ENCODE assay signal across 25 cellular contexts in genomic region chr1:28862571-28863403, GRCh38. TPM values are rescaled to one million over a fixed set of nuclear protein-coding genes. Genes with fewer than 3 reads are reported as not detected.
DNase-seq lines count a peak whose midpoint lies in the region; ATAC-seq, FAIRE-seq and TF ChIP-seq lines count a peak whose summit lies in the region.
"Had no signal": no experiment of that assay in that cellular context is flagged by ENCODE, and none has a peak within 500 bp of the region (broad histone marks: within the 10 kb centered on the region; RNA-seq: fewer than 3 reads in every experiment).

No MANE protein-coding gene starts in this region.

- no peak overlapping the region for H4K91ac ChIP-seq in H1 (replicated peaks; ENCODE audit: insufficient read length, low read length)

- no peak overlapping the region for H3K23ac ChIP-seq in H1 (ENCODE audit: insufficient read length)

- H3K14ac ChIP-seq in H1 (ENCODE audit: insufficient read length): no peak overlapping the region

- H2BK5ac ChIP-seq in H1 (ENCODE audit: low read depth, low read length): no peak overlapping the region

- no peak overlapping the region; the same call in 1 of the 2 replicates for H3K18ac ChIP-seq in H1 (ENCODE audit: extremely low read depth, low read length)

- no peaks in the 10 kb centered on the region for H3K23me2 ChIP-seq in H1 (ENCODE audit: low read depth, low read length)

- H2BK20ac ChIP-seq in H1 (ENCODE audit: low read length): no peak overlapping the region

- H4K8ac ChIP-seq in H1 (ENCODE audit: extremely low read depth, insufficient read depth, low read length): no peak overlapping the region

- FAIRE-seq in H1 (lab: Jason Lieb, UNC): no peak
- FAIRE-seq: A549, D721Med, GM12891, GM18507 had no signal

- peaks cover 30% of the 10 kb centered on the region for H3K27me3 Mint-ChIP-seq in HFFc6 (ENCODE audit: insufficient read depth)
- H3K27me3 Mint-ChIP-seq: CD4-positive, alpha-beta T cell had no signal

- no peaks in the 10 kb centered on the region for H3K9me3 Mint-ChIP-seq in HFFc6
- H3K9me3 Mint-ChIP-seq: CD4-positive, alpha-beta T cell; CD8-positive, alpha-beta memory T cell had no signal

- H3K4ac ChIP-seq in H1 (replicated peaks; ENCODE audit: insufficient read length, low read depth, low read length): no peak overlapping the region

- H2AK5ac ChIP-seq in H1 (ENCODE audit: low read depth, low read length): no peak overlapping the region; the same call in 1 of the 2 replicates

- TF ChIP-seq RAD21 in H1 (IDR thresholded peaks at IDR 0.05 in 1 of 2, conservative IDR thresholded peaks at IDR 0.05 in 1 of 2; ENCODE audit: low read depth in 2 of 2, low read length in 2 of 2): no peak

- no peak overlapping the region for H4K5ac ChIP-seq in H1 (ENCODE audit: insufficient read length, low read depth, low read length)

- H3K27me3 ChIP-seq in H7 (ENCODE audit: control insufficient read depth, insufficient read depth, low read length) (no peaks in the 10 kb centered on the region), H1 (replicated peaks in 1 of 4; ENCODE audit: control insufficient read depth in 3 of 4, extremely low read depth in 1 of 4, insufficient read depth in 3 of 4, low read length in 3 of 4) (no peaks in the 10 kb centered on the region), osteoblast (ENCODE audit: insufficient read depth, low read length) (peaks cover 10% of the 10 kb centered on the region)
- H3K27me3 ChIP-seq: BE2C; BLaER1 treated with 17β-estradiol and CSF1 and Interleukin-3, amounts not matched to agents 10 nM and 100 nM had no signal

- no peak for TF ChIP-seq EP300 in H1 (IDR thresholded peaks at IDR 0.05; ENCODE audit: borderline replicate concordance in 1 of 2, low read depth in 2 of 2, low read length in 2 of 2)

- no peak overlapping the region for H3K9ac ChIP-seq in H1 (replicated peaks in 1 of 4; ENCODE audit: extremely low read depth in 1 of 4, low read depth in 3 of 4, low read length in 3 of 4)
- H3K9ac ChIP-seq: BLaER1 treated with 17β-estradiol and CSF1 and Interleukin-3, amounts not matched to agents 10 nM and 100 nM had no signal

- H3K9me3 ChIP-seq in H1 (ENCODE audit: insufficient read depth in 2 of 2, low read depth in 1 of 2, low read length in 1 of 2) (no peaks in the 10 kb centered on the region), osteoblast (ENCODE audit: low read depth, low read length) (no peaks in the 10 kb centered on the region)
- H3K9me3 ChIP-seq: A549; BE2C; BLaER1 treated with 17β-estradiol and CSF1 and Interleukin-3, amounts not matched to agents 10 nM and 100 nM; HAP-1 had no signal

- POLR2A ChIA-PET in H1 (lab: Charles Lee; ENCODE audit: partially characterized antibody): interaction anchor here (1.3 kb wide), 1 partner anchor 42 kb away, joined by 3 read pairs; no protein-coding TSS in a partner anchor

- H3K27ac Mint-ChIP-seq in HFFc6: no peak overlapping the region
- H3K27ac Mint-ChIP-seq: CD4-positive, alpha-beta T cell; CD8-positive, alpha-beta memory T cell had no signal

- no peaks in the 10 kb centered on the region for H4K20me1 ChIP-seq in H1 (replicated peaks in 1 of 2; ENCODE audit: control insufficient read depth in 1 of 2, insufficient read depth in 2 of 2, low read length in 2 of 2)
- no peaks in the 10 kb centered on the region for H4K20me1 ChIP-seq in osteoblast (ENCODE audit: insufficient read depth, low read length)
- H4K20me1 ChIP-seq: BLaER1 treated with 17β-estradiol and CSF1 and Interleukin-3, amounts not matched to agents 10 nM and 100 nM had no signal

- no peak overlapping the region for H2BK120ac ChIP-seq in H1 (replicated peaks; ENCODE audit: low read depth, low read length)

- ATAC-seq in HG02884 (IDR thresholded peaks at IDR 0.05; ENCODE audit: unreplicated experiment): no peak
- ATAC-seq: A549 had no signal

- H3K79me2 ChIP-seq in H1 (ENCODE audit: control insufficient read depth in 1 of 2, insufficient read depth in 2 of 2, low read length in 2 of 2) (no peaks in the 10 kb centered on the region), osteoblast (ENCODE audit: insufficient read depth, low read length) (no peaks in the 10 kb centered on the region)

- no peaks in the 10 kb centered on the region for H3K36me3 Mint-ChIP-seq in HFFc6 (ENCODE audit: low read depth)
- H3K36me3 Mint-ChIP-seq: CD14-positive monocyte; CD8-positive, alpha-beta memory T cell had no signal

- H3K56ac ChIP-seq in H1 (replicated peaks; ENCODE audit: insufficient read length, low read depth, low read length): no peak overlapping the region

- CTCF ChIA-PET in H1 (lab: Charles Lee; ENCODE audit: partially characterized antibody): interaction anchor here (0.7 to 7.9 kb wide), 7 partner anchors 9 to 335 kb away, joined by 3 to 56 read pairs (median 6); no protein-coding TSS in a partner anchor

- DNase-seq in GM10266 (ENCODE audit: extremely low spot score) (peak; percentile 22), H7 (peak; percentile 46), H1 (ENCODE audit: low read depth in 1 of 2, low spot score in 2 of 2) (no peak), osteoblast (ENCODE audit: insufficient read length, low spot score, missing footprints) (peak; percentile 75), HFFc6 (no peak)
- DNase-seq in activated effector memory CD4-positive, alpha-beta T cell treated with Interleukin-2 at 50 U/mL for 16 hours: no peak
- DNase-seq: 8988T; ACHN; AML-193; BE2C; CD4-positive, alpha-beta T cell; CD8-positive, alpha-beta memory T cell; DMS 273 treated with DMSO at 0.1 percent for 48 hours; DMS79; EL; GDM1 had no signal

- H3K4me3 ChIP-seq in H7 (ENCODE audit: insufficient read depth, low read depth, low read length) (no peak overlapping the region), H1 (ENCODE audit: extremely low read depth in 1 of 4, insufficient read depth in 2 of 4, low read depth in 3 of 4, low read length in 4 of 4) (no peak overlapping the region), osteoblast (ENCODE audit: insufficient read depth, low read length) (no peak overlapping the region)
- H3K4me3 ChIP-seq: A549; BLaER1 treated with 17β-estradiol and CSF1 and Interleukin-3, amounts not matched to agents 10 nM and 100 nM; HAP-1 had no signal

- H2BK12ac ChIP-seq in H1 (ENCODE audit: low read depth, low read length): no peak overlapping the region

- H3K4me1 ChIP-seq in H1 (replicated peaks in 1 of 4; ENCODE audit: control insufficient read depth in 3 of 4, insufficient read depth in 4 of 4, low read length in 3 of 4) (peaks cover 0 to 5% (median 0%) of the 10 kb centered on the region in 4 experiments; a peak in 2 of 7 replicates), osteoblast (ENCODE audit: insufficient read depth, low read length) (peaks cover 3% of the 10 kb centered on the region)
- H3K4me1 ChIP-seq: BE2C had no signal

- WGBS in H1 (ENCODE audit: extremely low coverage in 1 of 2, insufficient coverage in 1 of 2, insufficient read length in 1 of 2, insufficient replicate concordance in 2 of 2, low coverage in 1 of 2, low lambda C conversion rate in 2 of 2, missing lambda C conversion rate in 1 of 2), 2 experiments: 95% methylated on average over 53 of the region's 66 CpGs; no CpG with 5 or more reads in 1 of the 2 experiments

- 0 out of 2 replicates have a peak overlapping the region, but pooled peaks have one; percentile 61 for H2BK15ac ChIP-seq in H1 (ENCODE audit: low read length)

- TF ChIP-seq POLR2A in H1 (IDR thresholded peaks at IDR 0.05; ENCODE audit: control extremely low read depth in 1 of 2, low read depth in 2 of 2, low read length in 2 of 2): no peak

- no peak overlapping the region for H3K27ac ChIP-seq in H1 (ENCODE audit: low read depth, low read length)
- no peak overlapping the region for H3K27ac ChIP-seq in osteoblast (ENCODE audit: low read depth, low read length)
- H3K27ac ChIP-seq: A549; BLaER1 treated with 17β-estradiol and CSF1 and Interleukin-3, amounts not matched to agents 10 nM and 100 nM had no signal

- H2AFZ ChIP-seq in H1 (ENCODE audit: low read length) (no peak overlapping the region), osteoblast (ENCODE audit: low read length) (no peak overlapping the region)

- H3K36me3 ChIP-seq in H7 (replicated peaks; ENCODE audit: control insufficient read depth, insufficient read depth, low read length): no peaks in the 10 kb centered on the region
- H3K36me3 ChIP-seq in H1 (ENCODE audit: control insufficient read depth in 2 of 4, insufficient read depth in 4 of 4, low read length in 3 of 4): no peaks in the 10 kb centered on the region
- H3K36me3 ChIP-seq in osteoblast (ENCODE audit: insufficient read depth, low read length): no peaks in the 10 kb centered on the region
- H3K36me3 ChIP-seq: BLaER1 treated with 17β-estradiol and CSF1 and Interleukin-3, amounts not matched to agents 10 nM and 100 nM; HAP-1 had no signal

- TF ChIP-seq CTCF in GM10266 (IDR thresholded peaks at IDR 0.05; ENCODE audit: control insufficient read depth, insufficient read depth, low read depth, missing control alignments) (no peak), H1 (IDR thresholded peaks at IDR 0.05; ENCODE audit: control extremely low read depth in 1 of 3, insufficient read depth in 1 of 3, low read depth in 1 of 3, low read length in 3 of 3) (no peak), osteoblast (IDR thresholded peaks at IDR 0.05; ENCODE audit: extremely low read depth, low read depth, low read length) (no peak), HFFc6 (IDR thresholded peaks at IDR 0.05) (no peak)

- H3K79me1 ChIP-seq in H1 (ENCODE audit: low read depth, low read length): no peaks in the 10 kb centered on the region

- H3K4me3 Mint-ChIP-seq in HFFc6: no peak overlapping the region
- H3K4me3 Mint-ChIP-seq: CD14-positive monocyte; CD4-positive, alpha-beta T cell; CD8-positive, alpha-beta memory T cell had no signal

- H3K4me1 Mint-ChIP-seq in HFFc6 (ENCODE audit: low read depth): peaks cover 17% of the 10 kb centered on the region
- H3K4me1 Mint-ChIP-seq: CD14-positive monocyte; CD8-positive, alpha-beta memory T cell had no signal

- H3K4me2 ChIP-seq in H1 (ENCODE audit: insufficient read depth in 1 of 2, low read depth in 2 of 2, low read length in 2 of 2): no peak overlapping the region
- H3K4me2 ChIP-seq in osteoblast (ENCODE audit: insufficient read depth, low read length): no peak overlapping the region
- H3K4me2 ChIP-seq: A549; BLaER1 treated with 17β-estradiol and CSF1 and Interleukin-3, amounts not matched to agents 10 nM and 100 nM had no signal

RNA-seq across cellular contexts. Expression of gene OPRD1, which starts 50.8 kb away (rescaled TPM):
- total RNA-seq in H7 (2014; rRNA removed; shearing (Covaris generic)): 0.52 and 0.81 TPM in 2 replicates
- 3.3 and 3.7 TPM in 2 replicates for total RNA-seq in H1 (2021; fragmentation: NEBNext Ultra II Directional; extraction: Animal tissue kit (Norgen Biotek cat#: 25700))
- polyA plus RNA-seq in H1 (2011; rRNA removed): 2.5 and 2.6 TPM in 2 replicates
- polyA plus RNA-seq in H1 (2011; cell fraction: cytosol; rRNA removed): 1.6 TPM
- 3.5 TPM for polyA plus RNA-seq in H1 (2011; cell fraction: nucleus; rRNA removed)
- 1.6 to 1.9 TPM (median 1.7 TPM) in 4 replicates for polyA plus RNA-seq in H1 (2012, experiment 1 of 2)
- 1.0 TPM for polyA plus RNA-seq in H1 (2012, experiment 2 of 2)
- polyA plus RNA-seq in H1 (2013, experiment 1 of 2): 1.3 TPM
- 1.5 TPM for polyA plus RNA-seq in H1 (2013, experiment 2 of 2)
- 7.7 and 9.9 TPM in 2 replicates for polyA minus RNA-seq in H1 (2011; rRNA and poly(A)+ RNA removed)
- 2.9 TPM for polyA minus RNA-seq in H1 (2011; cell fraction: cytosol; rRNA and poly(A)+ RNA removed)
- polyA minus RNA-seq in H1 (2011; cell fraction: nucleus; rRNA and poly(A)+ RNA removed): 2.4 TPM
- not detected in 2 replicates for total RNA-seq in osteoblast
- not detected for total RNA-seq in HFFc6 (2021; fragmentation: NEBNext Ultra II Directional; extraction: Animal tissue kit (Norgen Biotek cat#: 25700))
- total RNA-seq: CD4-positive, alpha-beta T cell; CD8-positive, alpha-beta memory T cell; H4 had no signal
- polyA plus RNA-seq: A549, CD14-positive monocyte had no signal

RNA-seq across cellular contexts. Expression of gene EPB41, which starts 51.6 kb away (rescaled TPM):
- total RNA-seq in H7 (2014; rRNA removed; shearing (Covaris generic)): 58.7 and 79.7 TPM in 2 replicates
- total RNA-seq in H1 (2021; fragmentation: NEBNext Ultra II Directional; extraction: Animal tissue kit (Norgen Biotek cat#: 25700)): 106 and 109 TPM in 2 replicates
- 35.5 and 36.7 TPM in 2 replicates for polyA plus RNA-seq in H1 (2011; rRNA removed)
- 58.6 TPM for polyA plus RNA-seq in H1 (2011; cell fraction: cytosol; rRNA removed)
- 36.4 TPM for polyA plus RNA-seq in H1 (2011; cell fraction: nucleus; rRNA removed)
- 50.2 to 77.7 TPM (median 59.5 TPM) in 4 replicates for polyA plus RNA-seq in H1 (2012, experiment 1 of 2)
- 5.6 TPM for polyA plus RNA-seq in H1 (2012, experiment 2 of 2)
- polyA plus RNA-seq in H1 (2013, experiment 1 of 2): 46.2 TPM
- polyA plus RNA-seq in H1 (2013, experiment 2 of 2): 48.2 TPM
- 75.8 and 125 TPM in 2 replicates for polyA minus RNA-seq in H1 (2011; rRNA and poly(A)+ RNA removed)
- 71.1 TPM for polyA minus RNA-seq in H1 (2011; cell fraction: cytosol; rRNA and poly(A)+ RNA removed)
- 81.0 TPM for polyA minus RNA-seq in H1 (2011; cell fraction: nucleus; rRNA and poly(A)+ RNA removed)
- 19.4 and 20.6 TPM in 2 replicates for total RNA-seq in osteoblast
- total RNA-seq in HFFc6 (2021; fragmentation: NEBNext Ultra II Directional; extraction: Animal tissue kit (Norgen Biotek cat#: 25700)): 1 to 10 TPM; 2.4 to 8.8 (median 3.4) TPM

Comparison
In these comparisons a context has a peak if more than half of its experiments do, and no peak if none do; other contexts are left out.
1. DNase-seq: peak in GM10266 (single experiment), H7 (single experiment) and osteoblast (single experiment); none in H1 (0 of 2), HFFc6 (single experiment) and activated effector memory CD4-positive, alpha-beta T cell treated with Interleukin-2 at 50 U/mL for 16 hours (single experiment).